ENCODE assay signal across 12 cellular contexts in genomic region chr14:54252072-54252730, GRCh38.
A peak's percentile ranks its signal among the peaks of the same experiment; 100 is the strongest.
DNase-seq lines count a peak whose midpoint lies in the region; ATAC-seq and TF ChIP-seq lines count a peak whose summit lies in the region.
"Had no signal": no experiment of that assay in that cellular context is flagged by ENCODE, and none has a peak within 500 bp of the region (broad histone marks: within the 10 kb centered on the region; RNA-seq: fewer than 3 reads in every experiment).

No MANE protein-coding gene starts in this region.

- intact Hi-C loops in MCF 10A (cut with micrococcal nuclease) = loop anchor here (1.0 to 10.0 kb wide), 3 partner anchors 41 to 77 kb away; no protein-coding TSS in a partner anchor
- intact Hi-C loops in left lung (cut with DNase I) = no loop called here

- H3K36me3 Mint-ChIP-seq in MCF 10A (ENCODE audit: insufficient read depth, unreplicated experiment) = no peaks in the 10 kb centered on the region

- no peaks in the 10 kb centered on the region for H3K27me3 ChIP-seq in left lung
- H3K27me3 ChIP-seq: BLaER1 treated with 17β-estradiol and CSF1 and Interleukin-3, amounts not matched to agents 10 nM and 100 nM had no signal

- peaks cover 45% of the 10 kb centered on the region for H3K4me1 Mint-ChIP-seq in MCF 10A (ENCODE audit: insufficient read depth, unreplicated experiment)
- peaks cover 6% of the 10 kb centered on the region for H3K4me1 Mint-ChIP-seq in stimulated activated naive CD8-positive, alpha-beta T cell treated with anti-CD3 and anti-CD28 coated beads, Interleukin-15, amount 100 ng/mL, for 72 hours

- H3K4me3 Mint-ChIP-seq in MCF 10A (ENCODE audit: unreplicated experiment) = no peak overlapping the region
- H3K4me3 Mint-ChIP-seq in stimulated activated naive CD8-positive, alpha-beta T cell treated with anti-CD3 and anti-CD28 coated beads, Interleukin-15, amount 100 ng/mL, for 72 hours = no peak overlapping the region

- CTCF ChIA-PET in MCF 10A (lab: Yijun Ruan, JAX) = interaction anchor here (0.5 to 1.8 kb wide), 8 partner anchors 21 to 714 kb away, joined by 3 to 6 read pairs (median 4); no protein-coding TSS in a partner anchor

- H3K9me3 Mint-ChIP-seq in MCF 10A (ENCODE audit: unreplicated experiment) = no peaks in the 10 kb centered on the region
- no peaks in the 10 kb centered on the region for H3K9me3 Mint-ChIP-seq in stimulated activated naive CD8-positive, alpha-beta T cell treated with anti-CD3 and anti-CD28 coated beads, Interleukin-15, amount 100 ng/mL, for 72 hours

- peak; percentile 69; the same call in 1 of the 2 replicates for TF ChIP-seq EP300 in Ishikawa (IDR thresholded peaks at IDR 0.05; ENCODE audit: borderline replicate concordance)

- ATAC-seq in left lung = peak; percentile 77
- no peak for ATAC-seq in HG02981 (IDR thresholded peaks at IDR 0.05; ENCODE audit: unreplicated experiment)
- ATAC-seq in stimulated activated naive CD8-positive, alpha-beta T cell treated with anti-CD3 and anti-CD28 coated beads, Interleukin-15, amount 100 ng/mL, for 72 hours = no peak

- peak overlapping the region; percentile 29 to 48 for H3K27ac ChIP-seq in left lung
- H3K27ac ChIP-seq: BLaER1 treated with 17β-estradiol and CSF1 and Interleukin-3, amounts not matched to agents 10 nM and 100 nM had no signal

- TF ChIP-seq CTCF in AG09309 (IDR thresholded peaks at IDR 0.05; ENCODE audit: control insufficient read depth, insufficient read depth, low read depth, low read length, missing control alignments) = no peak
- no peak for TF ChIP-seq CTCF in MCF 10A (IDR thresholded peaks at IDR 0.05; ENCODE audit: unreplicated experiment)
- TF ChIP-seq CTCF in left lung (IDR thresholded peaks at IDR 0.05) = no peak

- H3K27ac Mint-ChIP-seq in MCF 10A (ENCODE audit: low read depth, unreplicated experiment) = peak overlapping the region; percentile 92
- no peak overlapping the region for H3K27ac Mint-ChIP-seq in stimulated activated naive CD8-positive, alpha-beta T cell treated with anti-CD3 and anti-CD28 coated beads, Interleukin-15, amount 100 ng/mL, for 72 hours

- no peaks in the 10 kb centered on the region for H3K27me3 Mint-ChIP-seq in MCF 10A (ENCODE audit: insufficient read depth, unreplicated experiment)
- H3K27me3 Mint-ChIP-seq in stimulated activated naive CD8-positive, alpha-beta T cell treated with anti-CD3 and anti-CD28 coated beads, Interleukin-15, amount 100 ng/mL, for 72 hours = peaks cover 28% of the 10 kb centered on the region

- POLR2A ChIA-PET in MCF 10A (lab: Yijun Ruan, JAX) = interaction anchor here (0.5 to 1.9 kb wide), 15 partner anchors 8 to 862 kb away, joined by 3 to 11 read pairs (median 4); no protein-coding TSS in a partner anchor

- H3K9me3 ChIP-seq in left lung = no peaks in the 10 kb centered on the region

- DNase-seq in AG09309 (ENCODE audit: low read depth) (peak; percentile 40), MCF 10A (ENCODE audit: unreplicated experiment) (peak; percentile 63), left lung (no peak), NCI-H748 treated with DMSO at 0.1 percent for 48 hours (lab: John Stamatoyannopoulos, UW) (no peak)
- DNase-seq in activated effector memory CD4-positive, alpha-beta T cell treated with anti-CD3 and anti-CD28 coated beads, Interleukin-2, amount 50 U/mL, for 16 hours = no peak
- DNase-seq in stimulated activated naive CD8-positive, alpha-beta T cell treated with anti-CD3 and anti-CD28 coated beads, Interleukin-15, amount 100 ng/mL, for 72 hours = no peak
- DNase-seq: midbrain, NCI-H146 had no signal

- H3K36me3 ChIP-seq in left lung = no peaks in the 10 kb centered on the region
- H3K36me3 ChIP-seq: BLaER1 treated with 17β-estradiol and CSF1 and Interleukin-3, amounts not matched to agents 10 nM and 100 nM had no signal

- no peaks in the 10 kb centered on the region for H3K4me1 ChIP-seq in left lung

- no TSS peak for BruUV-seq in MCF 10A (replicated peaks; lab: Mats Ljungman, UMichigan)

- peak; percentile 22; the same call in 1 of the 2 replicates for TF ChIP-seq RAD21 in Ishikawa (IDR thresholded peaks at IDR 0.05; ENCODE audit: low read depth)

- no peak overlapping the region for H3K4me3 ChIP-seq in AG09309 (ENCODE audit: control insufficient read depth, low read depth, low read length)
- H3K4me3 ChIP-seq in left lung = no peak overlapping the region
- H3K4me3 ChIP-seq: BLaER1 treated with 17β-estradiol and CSF1 and Interleukin-3, amounts not matched to agents 10 nM and 100 nM; skin epidermis had no signal

TF ChIP-seq in Ishikawa, 13 proteins besides CTCF, POLR2A, EP300 and RAD21:
- TF ChIP-seq FOXM1 (IDR thresholded peaks at IDR 0.05; ENCODE audit: borderline replicate concordance, low read depth) (0 out of 2 replicates have a peak, but pooled peaks have one; percentile 47), REST (IDR thresholded peaks at IDR 0.05; ENCODE audit: low read depth) (no peak), TCF12 (IDR thresholded peaks at IDR 0.05; ENCODE audit: low read depth) (peak; percentile 73; the same call in 1 of the 2 replicates), CREB1 (IDR thresholded peaks at IDR 0.05; ENCODE audit: low read depth) (no peak), TAF1 (IDR thresholded peaks at IDR 0.05; ENCODE audit: low read depth) (no peak), NFIC (IDR thresholded peaks at IDR 0.05) (peak; percentile 31; the same call in 1 of the 2 replicates), EGR1 (IDR thresholded peaks at IDR 0.05) (no peak), CEBPB (IDR thresholded peaks at IDR 0.05) (no peak), ZBTB7A (IDR thresholded peaks at IDR 0.05; ENCODE audit: low read depth) (no peak), TEAD4 (IDR thresholded peaks at IDR 0.05) (peak; percentile 79), YY1 (IDR thresholded peaks at IDR 0.05; ENCODE audit: low read depth) (no peak)
- TF ChIP-seq, protein P1, sequence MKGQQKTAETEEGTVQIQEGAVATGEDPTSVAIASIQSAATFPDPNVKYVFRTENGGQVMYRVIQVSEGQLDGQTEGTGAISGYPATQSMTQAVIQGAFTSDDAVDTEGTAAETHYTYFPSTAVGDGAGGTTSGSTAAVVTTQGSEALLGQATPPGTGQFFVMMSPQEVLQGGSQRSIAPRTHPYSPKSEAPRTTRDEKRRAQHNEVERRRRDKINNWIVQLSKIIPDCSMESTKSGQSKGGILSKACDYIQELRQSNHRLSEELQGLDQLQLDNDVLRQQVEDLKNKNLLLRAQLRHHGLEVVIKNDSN (IDR thresholded peaks at IDR 0.05) = no peak
- TF ChIP-seq, protein P2, sequence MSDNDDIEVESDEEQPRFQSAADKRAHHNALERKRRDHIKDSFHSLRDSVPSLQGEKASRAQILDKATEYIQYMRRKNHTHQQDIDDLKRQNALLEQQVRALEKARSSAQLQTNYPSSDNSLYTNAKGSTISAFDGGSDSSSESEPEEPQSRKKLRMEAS (IDR thresholded peaks at IDR 0.05) = no peak

Comparison
In these comparisons a context has a peak if more than half of its experiments do, and no peak if none do; other contexts are left out.
1. DNase-seq: peak in AG09309 (single experiment) and MCF 10A (single experiment); none in left lung (0 of 2), activated effector memory CD4-positive, alpha-beta T cell treated with anti-CD3 and anti-CD28 coated beads, Interleukin-2, amount 50 U/mL, for 16 hours (single experiment), stimulated activated naive CD8-positive, alpha-beta T cell treated with anti-CD3 and anti-CD28 coated beads, Interleukin-15, amount 100 ng/mL, for 72 hours (0 of 2) and NCI-H748 treated with DMSO at 0.1 percent for 48 hours (single experiment).